2 cellular contexts compared by ENCODE assay signal in the genomic region with DNA sequence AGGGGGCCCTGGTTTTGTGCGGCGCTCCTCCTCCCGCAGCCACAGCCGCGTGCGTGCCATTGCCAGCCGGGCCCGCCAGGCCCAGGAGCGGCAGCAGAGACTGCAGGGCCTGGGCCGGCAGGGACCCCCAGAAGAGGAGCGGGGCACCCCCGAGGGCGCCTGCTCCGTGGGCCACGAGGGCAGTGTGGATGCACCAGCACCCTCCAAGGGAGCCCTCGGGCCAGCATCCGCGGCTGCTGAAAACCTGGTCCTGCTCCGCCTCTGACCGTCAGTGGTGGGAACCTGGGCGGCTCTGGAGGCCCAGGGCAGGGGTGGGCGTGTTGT.
TF ChIP-seq lines count a peak whose summit lies in the region.

No MANE protein-coding gene starts in this region.

TF ChIP-seq in SK-N-SH, 30 proteins besides CTCF, POLR2A, EP300 and RAD21:
- TF ChIP-seq GATA2 (CRISPR knock-in tag; IDR thresholded peaks at IDR 0.05) (no peak), GABPA (IDR thresholded peaks at IDR 0.05; ENCODE audit: low read depth) (no peak)
- TF ChIP-seq, protein P1, sequence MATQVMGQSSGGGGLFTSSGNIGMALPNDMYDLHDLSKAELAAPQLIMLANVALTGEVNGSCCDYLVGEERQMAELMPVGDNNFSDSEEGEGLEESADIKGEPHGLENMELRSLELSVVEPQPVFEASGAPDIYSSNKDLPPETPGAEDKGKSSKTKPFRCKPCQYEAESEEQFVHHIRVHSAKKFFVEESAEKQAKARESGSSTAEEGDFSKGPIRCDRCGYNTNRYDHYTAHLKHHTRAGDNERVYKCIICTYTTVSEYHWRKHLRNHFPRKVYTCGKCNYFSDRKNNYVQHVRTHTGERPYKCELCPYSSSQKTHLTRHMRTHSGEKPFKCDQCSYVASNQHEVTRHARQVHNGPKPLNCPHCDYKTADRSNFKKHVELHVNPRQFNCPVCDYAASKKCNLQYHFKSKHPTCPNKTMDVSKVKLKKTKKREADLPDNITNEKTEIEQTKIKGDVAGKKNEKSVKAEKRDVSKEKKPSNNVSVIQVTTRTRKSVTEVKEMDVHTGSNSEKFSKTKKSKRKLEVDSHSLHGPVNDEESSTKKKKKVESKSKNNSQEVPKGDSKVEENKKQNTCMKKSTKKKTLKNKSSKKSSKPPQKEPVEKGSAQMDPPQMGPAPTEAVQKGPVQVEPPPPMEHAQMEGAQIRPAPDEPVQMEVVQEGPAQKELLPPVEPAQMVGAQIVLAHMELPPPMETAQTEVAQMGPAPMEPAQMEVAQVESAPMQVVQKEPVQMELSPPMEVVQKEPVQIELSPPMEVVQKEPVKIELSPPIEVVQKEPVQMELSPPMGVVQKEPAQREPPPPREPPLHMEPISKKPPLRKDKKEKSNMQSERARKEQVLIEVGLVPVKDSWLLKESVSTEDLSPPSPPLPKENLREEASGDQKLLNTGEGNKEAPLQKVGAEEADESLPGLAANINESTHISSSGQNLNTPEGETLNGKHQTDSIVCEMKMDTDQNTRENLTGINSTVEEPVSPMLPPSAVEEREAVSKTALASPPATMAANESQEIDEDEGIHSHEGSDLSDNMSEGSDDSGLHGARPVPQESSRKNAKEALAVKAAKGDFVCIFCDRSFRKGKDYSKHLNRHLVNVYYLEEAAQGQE (IDR thresholded peaks at IDR 0.05; ENCODE audit: low read depth, low read length): no peak

TF ChIP-seq in H1, 55 proteins besides CTCF, POLR2A, EP300 and RAD21:
- TF ChIP-seq TBP (IDR thresholded peaks at IDR 0.05; ENCODE audit: low read depth, low read length) (no peak), GTF2F1 (IDR thresholded peaks at IDR 0.05; ENCODE audit: borderline replicate concordance, low read depth, low read length) (no peak), HDAC6 (IDR thresholded peaks at IDR 0.05; ENCODE audit: low read depth, low read length) (no peak), CHD1 (IDR thresholded peaks at IDR 0.05; ENCODE audit: low read depth, low read length) (no peak), BRCA1 (IDR thresholded peaks at IDR 0.05; ENCODE audit: low read depth, low read length) (no peak), SUZ12 (IDR thresholded peaks at IDR 0.05; ENCODE audit: low read length) (no peak), CREB1 (IDR thresholded peaks at IDR 0.05) (no peak), CEBPB (IDR thresholded peaks at IDR 0.05; ENCODE audit: low read depth, low read length) (no peak), SP2 (IDR thresholded peaks at IDR 0.05; ENCODE audit: low read length) (no peak), SRF (IDR thresholded peaks at IDR 0.05; ENCODE audit: low read depth, low read length) (no peak), SP4 (IDR thresholded peaks at IDR 0.05; ENCODE audit: low read length) (no peak), MAFK (IDR thresholded peaks at IDR 0.05; ENCODE audit: low read depth, low read length) (no peak), JUN (IDR thresholded peaks at IDR 0.05; ENCODE audit: low read depth, low read length) (no peak), KDM1A (IDR thresholded peaks at IDR 0.05; ENCODE audit: borderline replicate concordance, low read length) (no peak), SIX5 (IDR thresholded peaks at IDR 0.05; ENCODE audit: low read depth, low read length) (no peak), EZH2 (IDR thresholded peaks at IDR 0.05; ENCODE audit: low read depth, low read length, severe bottlenecking) (no peak), TEAD4 (IDR thresholded peaks at IDR 0.05; ENCODE audit: low read depth, low read length) (no peak), CTBP2 (IDR thresholded peaks at IDR 0.05; ENCODE audit: borderline replicate concordance, insufficient read depth, insufficient read length, low read length) (no peak)
- TF ChIP-seq, protein P2, sequence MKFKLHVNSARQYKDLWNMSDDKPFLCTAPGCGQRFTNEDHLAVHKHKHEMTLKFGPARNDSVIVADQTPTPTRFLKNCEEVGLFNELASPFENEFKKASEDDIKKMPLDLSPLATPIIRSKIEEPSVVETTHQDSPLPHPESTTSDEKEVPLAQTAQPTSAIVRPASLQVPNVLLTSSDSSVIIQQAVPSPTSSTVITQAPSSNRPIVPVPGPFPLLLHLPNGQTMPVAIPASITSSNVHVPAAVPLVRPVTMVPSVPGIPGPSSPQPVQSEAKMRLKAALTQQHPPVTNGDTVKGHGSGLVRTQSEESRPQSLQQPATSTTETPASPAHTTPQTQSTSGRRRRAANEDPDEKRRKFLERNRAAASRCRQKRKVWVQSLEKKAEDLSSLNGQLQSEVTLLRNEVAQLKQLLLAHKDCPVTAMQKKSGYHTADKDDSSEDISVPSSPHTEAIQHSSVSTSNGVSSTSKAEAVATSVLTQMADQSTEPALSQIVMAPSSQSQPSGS (IDR thresholded peaks at IDR 0.05; ENCODE audit: low read length): no peak
- TF ChIP-seq, protein P3, sequence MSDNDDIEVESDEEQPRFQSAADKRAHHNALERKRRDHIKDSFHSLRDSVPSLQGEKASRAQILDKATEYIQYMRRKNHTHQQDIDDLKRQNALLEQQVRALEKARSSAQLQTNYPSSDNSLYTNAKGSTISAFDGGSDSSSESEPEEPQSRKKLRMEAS (IDR thresholded peaks at IDR 0.05): no peak
